In genomic region chr10:101814466-101815041, GRCh38 we compare ENCODE assay signal across 8 cellular contexts. TPM values are rescaled to one million over a fixed set of nuclear protein-coding genes. Genes with fewer than 3 reads are reported as not detected.
DNase-seq lines count a peak whose midpoint lies in the region; ATAC-seq and TF ChIP-seq lines count a peak whose summit lies in the region.

No MANE protein-coding gene starts in this region.

- H3K9me3 Mint-ChIP-seq in activated naive CD8-positive, alpha-beta T cell (ENCODE audit: low read depth), result no peaks in the 10 kb centered on the region
- no peaks in the 10 kb centered on the region for H3K9me3 Mint-ChIP-seq in memory B cell

- POLR2A ChIA-PET in AG04450 (lab: Yijun Ruan, JAX), result no interaction called here

- TF ChIP-seq CTCF in AG04450 (IDR thresholded peaks at IDR 0.05; ENCODE audit: low read depth, low read length), result no peak

- H3K27ac Mint-ChIP-seq in activated naive CD8-positive, alpha-beta T cell, result peak overlapping the region; percentile 94
- peak overlapping the region; percentile 95 for H3K27ac Mint-ChIP-seq in memory B cell

- H3K27me3 ChIP-seq in AG04450 (ENCODE audit: control insufficient read depth, insufficient read depth, low read length), result no peaks in the 10 kb centered on the region

- peaks cover 71% of the 10 kb centered on the region for H3K4me1 Mint-ChIP-seq in activated naive CD8-positive, alpha-beta T cell (ENCODE audit: low read depth)
- peaks cover 28% of the 10 kb centered on the region for H3K4me1 Mint-ChIP-seq in memory B cell

- no peaks in the 10 kb centered on the region; the same call in 1 of the 2 replicates for H3K9me3 ChIP-seq in AG04450 (ENCODE audit: control insufficient read depth, insufficient read depth, low read length)

- CTCF ChIA-PET in AG04450 (lab: Charles Lee), result interaction anchor here (1.0 to 2.0 kb wide), 3 partner anchors 27 to 195 kb away, joined by 3 to 6 read pairs (median 4); no protein-coding TSS in a partner anchor

- H3K27ac ChIP-seq in AG04450 (ENCODE audit: low read depth, low read length), result no peak overlapping the region

- peak overlapping the region; percentile 97 for H3K4me3 Mint-ChIP-seq in activated naive CD8-positive, alpha-beta T cell
- peak overlapping the region; percentile 95 for H3K4me3 Mint-ChIP-seq in memory B cell

- DNase-seq in AG04450 (ENCODE audit: low read depth, low spot score) (no peak), memory B cell (ENCODE audit: low spot score in 2 of 2) (no peak), KG1 (lab: John Stamatoyannopoulos, UW) (no peak), nucleus accumbens (lab: John Stamatoyannopoulos, UW) (no peak)

- peak; percentile 22 for ATAC-seq in GM21723 (IDR thresholded peaks at IDR 0.05; ENCODE audit: unreplicated experiment)
- ATAC-seq in memory B cell (ENCODE audit: low read depth), result peak; percentile 30
- ATAC-seq in GM19455 (IDR thresholded peaks at IDR 0.05; ENCODE audit: unreplicated experiment), result no peak
- ATAC-seq in HG02588 (IDR thresholded peaks at IDR 0.05; ENCODE audit: unreplicated experiment), result no peak

- peaks cover 2% of the 10 kb centered on the region for H3K36me3 Mint-ChIP-seq in activated naive CD8-positive, alpha-beta T cell
- H3K36me3 Mint-ChIP-seq in memory B cell, result peaks cover 11% of the 10 kb centered on the region

- H3K27me3 Mint-ChIP-seq in activated naive CD8-positive, alpha-beta T cell, result no peaks in the 10 kb centered on the region
- no peaks in the 10 kb centered on the region for H3K27me3 Mint-ChIP-seq in memory B cell

- peak overlapping the region; percentile 98 for H3K4me3 ChIP-seq in AG04450 (ENCODE audit: low read depth, low read length)

RNA-seq across cellular contexts. Expression of gene OGA, which starts 3.7 kb away (rescaled TPM):
- 71.9 and 82.6 TPM in 2 replicates for polyA plus RNA-seq in AG04450 (2011; rRNA removed)
- 39.5 and 61.5 TPM in 2 replicates for polyA minus RNA-seq in AG04450 (2011; rRNA and poly(A)+ RNA removed)

RNA-seq across cellular contexts. Expression of gene KCNIP2, which starts 29.0 kb away (rescaled TPM):
- polyA plus RNA-seq in AG04450 (2011; rRNA removed), result 0.40 and 0.61 TPM in 2 replicates
- polyA minus RNA-seq in AG04450 (2011; rRNA and poly(A)+ RNA removed), result 0.74 and 1.1 TPM in 2 replicates

RNA-seq across cellular contexts. Expression of gene NPM3, which starts 31.3 kb away (rescaled TPM):
- 31.5 and 41.5 TPM in 2 replicates for polyA plus RNA-seq in AG04450 (2011; rRNA removed)
- 37.4 and 47.6 TPM in 2 replicates for polyA minus RNA-seq in AG04450 (2011; rRNA and poly(A)+ RNA removed)

RNA-seq across cellular contexts. Expression of gene FGF8, which starts 38.6 kb away (rescaled TPM):
- not detected in 2 replicates for polyA plus RNA-seq in AG04450 (2011; rRNA removed)
- not detected in 2 replicates for polyA minus RNA-seq in AG04450 (2011; rRNA and poly(A)+ RNA removed)

Comparison
In these comparisons a context has a peak if more than half of its experiments do, and no peak if none do; other contexts are left out.
1. ATAC-seq: peak in GM21723 (single experiment) and memory B cell (single experiment); none in GM19455 (single experiment) and HG02588 (single experiment).